14 cellular contexts compared by ENCODE assay signal in the genomic region with DNA sequence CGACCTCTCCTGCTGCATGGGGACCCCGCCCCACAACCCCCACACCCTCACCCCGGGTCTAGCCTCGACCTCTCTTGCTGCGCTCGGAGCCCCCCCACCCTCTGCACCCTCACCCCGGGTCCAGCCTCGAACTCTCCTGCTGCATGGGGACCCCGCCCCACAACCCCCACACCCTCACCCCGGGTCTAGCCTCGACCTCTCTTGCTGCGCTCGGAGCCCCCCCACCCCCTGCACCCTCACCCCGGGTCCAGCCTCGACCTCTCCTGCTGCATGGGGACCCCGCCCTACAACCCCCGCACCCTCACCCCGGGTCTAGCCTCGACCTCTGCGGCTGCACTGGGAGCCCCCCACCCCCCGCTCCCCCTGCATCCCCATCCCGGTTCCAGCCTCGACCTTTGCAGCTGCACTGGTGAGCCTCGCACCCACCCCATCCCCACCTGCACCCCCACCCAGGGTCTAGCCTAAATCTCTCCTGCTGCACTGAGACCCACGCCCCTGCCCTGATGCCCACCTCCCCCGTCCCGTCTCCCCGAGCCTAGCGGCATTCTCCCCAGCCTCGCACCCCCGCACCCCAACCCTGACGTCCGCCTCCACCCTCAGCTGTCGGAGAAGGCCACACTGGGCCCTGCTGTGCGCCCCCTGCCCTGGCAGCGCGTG. TPM values are rescaled to one million over a fixed set of nuclear protein-coding genes. Genes with fewer than 3 reads are reported as not detected.
DNase-seq lines count a peak whose midpoint lies in the region; ATAC-seq, FAIRE-seq and TF ChIP-seq lines count a peak whose summit lies in the region.
"Had no signal": no experiment of that assay in that cellular context is flagged by ENCODE, and none has a peak within 500 bp of the region (broad histone marks: within the 10 kb centered on the region; RNA-seq: fewer than 3 reads in every experiment).

No MANE protein-coding gene starts in this region.

- TF ChIP-seq RAD21 in K562 (CRISPR knock-in tag; conservative IDR thresholded peaks at IDR 0.05 in 1 of 2, IDR thresholded peaks at IDR 0.05 in 1 of 2) = no peak

- H3K79me2 ChIP-seq in K562 (ENCODE audit: control insufficient read depth, insufficient read depth, low read length) = peaks cover 12% of the 10 kb centered on the region
- H3K79me2 ChIP-seq in PC-9 (ENCODE audit: low read depth) = no peaks in the 10 kb centered on the region

- no peaks in the 10 kb centered on the region for H4K20me1 ChIP-seq in K562 (replicated peaks; ENCODE audit: control insufficient read depth, insufficient read depth, low read length)
- H4K20me1 ChIP-seq in PC-9 (ENCODE audit: insufficient read depth) = no peaks in the 10 kb centered on the region

- intact Hi-C loops in right cardiac atrium (cut with DNase I) = loop anchor here in 2 of 4 donors (10.0 kb wide), 1 partner anchor 54 kb away; a partner anchor contains a TSS
- intact Hi-C loops in cardiac septum (cut with DNase I) = loop anchor here (5.0 kb wide), 1 partner anchor 89 kb away; no protein-coding TSS in a partner anchor
- intact Hi-C loops in K562 (cut with micrococcal nuclease) = loop anchor here (5.0 kb wide), 2 partner anchors 121 to 381 kb away; a partner anchor contains a TSS
- intact Hi-C loops in PC-9 (cut with micrococcal nuclease; ENCODE audit: unreplicated experiment) = no loop called here

- H2BK120ac ChIP-seq in mesenchymal stem cell (ENCODE audit: low read depth, low read length) = no peak overlapping the region

- H4K8ac ChIP-seq in mesenchymal stem cell (ENCODE audit: low read length) = peak overlapping the region; percentile 19

- BruUV-seq in K562 (replicated peaks; lab: Mats Ljungman, UMichigan) = no TSS peak
- BruUV-seq in PC-9 (replicated peaks; lab: Mats Ljungman, UMichigan) = no TSS peak

- DNase-seq in right cardiac atrium (peak in 1 of 3 donors; percentile 58), cardiac septum (ENCODE audit: low spot score) (no peak), K562 (ENCODE audit: extremely low read depth in 1 of 4, low spot score in 3 of 4) (no peak), mesenchymal stem cell (no peak), DMS79 treated with DMSO at 0.1 percent for 48 hours (lab: John Stamatoyannopoulos, UW) (no peak), D341Med (ENCODE audit: low spot score) (no peak), frontal cortex (ENCODE audit: low spot score in 2 of 2) (no peak), PC-9 (no peak)

- H3K4ac ChIP-seq in mesenchymal stem cell (ENCODE audit: low read depth in 1 of 2, low read length in 2 of 2) = no peak overlapping the region

- no peak overlapping the region for H2BK5ac ChIP-seq in mesenchymal stem cell (ENCODE audit: low read depth, low read length, poor library complexity, severe bottlenecking)

- no peaks in the 10 kb centered on the region for H3K9me2 ChIP-seq in PC-9 (ENCODE audit: insufficient read depth)

- TF ChIP-seq EP300 in K562 (IDR thresholded peaks at IDR 0.05; ENCODE audit: low read length) = no peak

- no peak overlapping the region for H2BK15ac ChIP-seq in mesenchymal stem cell (ENCODE audit: low read depth, poor library complexity, severe bottlenecking)

- FAIRE-seq in K562 (lab: Jason Lieb, UNC) (no peak), frontal cortex (lab: Jason Lieb, UNC) (no peak)
- FAIRE-seq: RCC 7860 had no signal

- WGBS in right cardiac atrium = 67% methylated on average over 36 of the region's 37 CpGs
- 9% methylated on average over 12 of the region's 37 CpGs for WGBS in K562 (ENCODE audit: insufficient coverage, low coverage, missing lambda C conversion rate)
- WGBS in mesenchymal stem cell = 42% methylated on average over 26 of the region's 37 CpGs

- no peak overlapping the region for H2AK5ac ChIP-seq in mesenchymal stem cell (ENCODE audit: low read length, severe bottlenecking)

- H3K27me3 ChIP-seq in right cardiac atrium (ENCODE audit: control insufficient read depth, insufficient read depth) = no peaks in the 10 kb centered on the region
- no peaks in the 10 kb centered on the region for H3K27me3 ChIP-seq in K562 (ENCODE audit: control insufficient read depth in 2 of 2, insufficient read depth in 2 of 2, low read length in 2 of 2)
- H3K27me3 ChIP-seq in mesenchymal stem cell (ENCODE audit: control insufficient read depth in 1 of 2, insufficient read depth in 1 of 2, low read length in 2 of 2) = no peaks in the 10 kb centered on the region
- no peaks in the 10 kb centered on the region for H3K27me3 ChIP-seq in PC-9 (ENCODE audit: insufficient read depth, low read depth)

- H3K27ac ChIP-seq in right cardiac atrium (ENCODE audit: low read length) = no peak overlapping the region
- peak overlapping the region; percentile 82; the same call in 2 of the 3 replicates for H3K27ac ChIP-seq in K562 (ENCODE audit: extremely low read depth, low read depth, low read length)
- no peak overlapping the region for H3K27ac ChIP-seq in mesenchymal stem cell (ENCODE audit: low read length, poor library complexity, severe bottlenecking)
- no peak overlapping the region for H3K27ac ChIP-seq in PC-9

- in situ Hi-C loops in K562 (cut with MboI) = no loop called here

- no peak overlapping the region for H2AFZ ChIP-seq in K562 (ENCODE audit: low read depth, low read length)
- H2AFZ ChIP-seq in mesenchymal stem cell (ENCODE audit: low read depth, low read length) = no peak overlapping the region
- H2AFZ ChIP-seq in PC-9 = no peak overlapping the region

- no peaks in the 10 kb centered on the region for H3K9me1 ChIP-seq in K562 (ENCODE audit: control insufficient read depth, insufficient read depth, low read length)

- H3K4me3 ChIP-seq in right cardiac atrium (ENCODE audit: low read length) = peak overlapping the region; percentile 54
- peak overlapping the region; percentile 62 for H3K4me3 ChIP-seq in K562
- H3K4me3 ChIP-seq in mesenchymal stem cell (ENCODE audit: insufficient read depth in 1 of 2, low read depth in 1 of 2, low read length in 2 of 2) = no peak overlapping the region
- no peak overlapping the region for H3K4me3 ChIP-seq in PC-9

- no peak overlapping the region for H4K91ac ChIP-seq in mesenchymal stem cell (ENCODE audit: low read length)

- no peak overlapping the region for H3K18ac ChIP-seq in mesenchymal stem cell (ENCODE audit: low read depth in 1 of 2, low read length in 2 of 2)

- peaks cover 17% of the 10 kb centered on the region; the same call in 1 of the 3 replicates for H3K36me3 ChIP-seq in K562 (ENCODE audit: control insufficient read depth, insufficient read depth, low read length)
- H3K36me3 ChIP-seq in mesenchymal stem cell (ENCODE audit: control insufficient read depth in 1 of 2, insufficient read depth in 2 of 2, low read depth in 1 of 2, low read length in 2 of 2) = peaks cover 0 to 3% of the 10 kb centered on the region in 2 experiments
- H3K36me3 ChIP-seq in PC-9 (ENCODE audit: low read depth) = no peaks in the 10 kb centered on the region

- POLR2A ChIA-PET in K562 (lab: Yijun Ruan, JAX) (interaction anchor here (0.7 to 1.3 kb wide), 2 partner anchors 46 to 160 kb away, joined by 3 to 4 read pairs; a partner anchor contains a TSS), PC-9 (lab: Charles Lee; ENCODE audit: unreplicated experiment) (no interaction called here)

- peak overlapping the region; percentile 81; the same call in 1 of the 2 replicates for H3K4me2 ChIP-seq in K562 (ENCODE audit: insufficient read depth, low read length)
- H3K4me2 ChIP-seq in mesenchymal stem cell (ENCODE audit: low read length, poor library complexity, severe bottlenecking) = no peak overlapping the region
- H3K4me2 ChIP-seq in PC-9 = no peak overlapping the region

- peak overlapping the region in 1 of 2 experiments; percentile 17 for H3K23ac ChIP-seq in mesenchymal stem cell (ENCODE audit: low read length in 2 of 2)

- H3F3A ChIP-seq in PC-9 (ENCODE audit: insufficient read depth, low read depth) = peaks cover 44% of the 10 kb centered on the region

- CTCF ChIA-PET in K562 (lab: Yijun Ruan, JAX; ENCODE audit: low intra/inter-chr PET ratio) (interaction anchor here (1.0 to 1.5 kb wide), 3 partner anchors 56 to 122 kb away, joined by 4 to 8 read pairs (median 6); a partner anchor contains a TSS), PC-9 (lab: Charles Lee) (no interaction called here)

- H3K9me3 ChIP-seq in right cardiac atrium (ENCODE audit: control insufficient read depth, low read length) = no peaks in the 10 kb centered on the region
- no peaks in the 10 kb centered on the region for H3K9me3 ChIP-seq in K562 (replicated peaks; ENCODE audit: control insufficient read depth, insufficient read depth, low read depth, low read length)
- H3K9me3 ChIP-seq in mesenchymal stem cell (ENCODE audit: control insufficient read depth, low read length) = no peaks in the 10 kb centered on the region
- H3K9me3 ChIP-seq in PC-9 (ENCODE audit: insufficient read depth, low read depth) = no peaks in the 10 kb centered on the region

- TF ChIP-seq CTCF in K562 (IDR thresholded peaks at IDR 0.05 in 2 of 3, conservative IDR thresholded peaks at IDR 0.05 in 1 of 3; ENCODE audit: insufficient read depth in 2 of 3, low read depth in 1 of 3, low read length in 3 of 3) (no peak), PC-9 (conservative IDR thresholded peaks at IDR 0.05) (no peak)

- peak overlapping the region in 1 of 2 experiments; percentile 90; a peak in 2 of 4 replicates for H3K9ac ChIP-seq in K562 (ENCODE audit: insufficient read depth in 1 of 2, low read depth in 2 of 2, low read length in 2 of 2)
- H3K9ac ChIP-seq in mesenchymal stem cell (ENCODE audit: low read length) = no peak overlapping the region

- no peak overlapping the region for H3K14ac ChIP-seq in mesenchymal stem cell (ENCODE audit: low read length in 2 of 2)

- TF ChIP-seq POLR2A in K562 (conservative IDR thresholded peaks at IDR 0.05) = no peak

- H2BK12ac ChIP-seq in mesenchymal stem cell (ENCODE audit: low read length in 2 of 2) = peak overlapping the region in 1 of 2 experiments; percentile 58

- no peaks in the 10 kb centered on the region for H3K79me1 ChIP-seq in mesenchymal stem cell (replicated peaks; ENCODE audit: low read length, poor library complexity, severe bottlenecking)

- H3K4me1 ChIP-seq in right cardiac atrium (ENCODE audit: control insufficient read depth, insufficient read depth, low read length) (no peaks in the 10 kb centered on the region), K562 (replicated peaks in 1 of 2; ENCODE audit: control insufficient read depth in 2 of 2, insufficient read depth in 2 of 2, low read length in 2 of 2) (peaks cover 25 to 65% of the 10 kb centered on the region in 2 experiments), mesenchymal stem cell (ENCODE audit: control insufficient read depth, insufficient read depth, low read depth, low read length) (peaks cover 33% of the 10 kb centered on the region), PC-9 (replicated peaks; ENCODE audit: insufficient read depth) (peaks cover 12% of the 10 kb centered on the region)

- ATAC-seq in right cardiac atrium (no peak), K562 (no peak)

RNA-seq across cellular contexts. Expression of a gene that starts 1.8 kb away (rescaled TPM):
- total RNA-seq in right cardiac atrium (100 to 1,000 TPM; 221 to 590 (median 310) TPM), cardiac septum (31.0 TPM), K562 (2014; rRNA removed) (59.4 and 80.2 TPM in 2 replicates), K562 (2014; rRNA removed; fragmentation: Illumina TruSeq; extraction: Trizol) (3.1 TPM in 2 replicates), K562 (2015; rRNA removed; fragmentation: Illumina TruSeq; extraction: Trizol) (7.6 and 9.6 TPM in 2 replicates), K562 (2021) (49.3 and 50.9 TPM in 2 replicates), frontal cortex (0.82 TPM), PC-9 (2021) (8.0 and 17.1 TPM in 2 replicates)
- polyA plus RNA-seq in right cardiac atrium (869 TPM), K562 (2011; rRNA removed) (8.5 and 12.1 TPM in 2 replicates), K562 (2014; fragmentation: Illumina TruSeq; extraction: Trizol) (2.6 and 3.6 TPM in 2 replicates), K562 (2014; fragmentation: Nextera tagmentation; extraction: Ambion mirVana) (under 1 TPM; 0.52 to 0.63 TPM), K562 (2014; rRNA removed) (52.0 and 54.1 TPM in 2 replicates)
- total RNA-seq in K562 (2011; cell fraction: chromatin; rRNA removed; ENCODE audit: low replicate concordance) = 11.2 and 25.3 TPM in 2 replicates
- 23.0 and 26.8 TPM in 2 replicates for total RNA-seq in K562 (2011; cell fraction: nucleolus; rRNA removed)
- 13.6 and 23.8 TPM in 2 replicates for total RNA-seq in K562 (2011; cell fraction: nucleoplasm; rRNA removed)
- 26.8 and 158 TPM in 2 replicates for polyA plus RNA-seq in K562 (2011; cell fraction: cytosol; rRNA removed)
- 8.1 and 19.5 TPM in 2 replicates for polyA plus RNA-seq in K562 (2011; cell fraction: nucleus; rRNA removed)
- polyA plus RNA-seq in K562 (2012) = 35.9 and 45.0 TPM in 2 replicates
- polyA minus RNA-seq in K562 (2011; rRNA and poly(A)+ RNA removed) = 1.4 and 2.4 TPM in 2 replicates
- polyA minus RNA-seq in K562 (2011; cell fraction: cytosol; rRNA and poly(A)+ RNA removed) = 20.8 and 31.8 TPM in 2 replicates
- 6.1 and 7.4 TPM in 2 replicates for polyA minus RNA-seq in K562 (2011; cell fraction: nucleus; rRNA and poly(A)+ RNA removed)
- 0.30 TPM for polyA plus RNA-seq in mesenchymal stem cell (2013, experiment 1 of 2)
- polyA plus RNA-seq in mesenchymal stem cell (2013, experiment 2 of 2) = 0.51 TPM
- total RNA-seq: smooth muscle cell had no signal

RNA-seq across cellular contexts. Expression of a gene that starts 9.1 kb away (rescaled TPM):
- total RNA-seq in right cardiac atrium = 1 to 10 TPM in 3 of 4 donors, under 1 TPM in 1; 0.85 to 2.6 (median 1.9) TPM
- polyA plus RNA-seq in right cardiac atrium = 3.4 TPM
- total RNA-seq in cardiac septum = 0.54 TPM
- total RNA-seq in K562 (2011; cell fraction: chromatin; rRNA removed; ENCODE audit: low replicate concordance) = not detected in 2 replicates
- total RNA-seq in K562 (2011; cell fraction: nucleolus; rRNA removed) = not detected in 2 replicates
- total RNA-seq in K562 (2011; cell fraction: nucleoplasm; rRNA removed) = not detected in 2 replicates
- 0.37 TPM in 1 of 2 replicates, not detected in the other for total RNA-seq in K562 (2014; rRNA removed)
- total RNA-seq in K562 (2014; rRNA removed; fragmentation: Illumina TruSeq; extraction: Trizol) = not detected in 2 replicates
- not detected in 2 replicates for total RNA-seq in K562 (2015; rRNA removed; fragmentation: Illumina TruSeq; extraction: Trizol)
- not detected in 2 replicates for total RNA-seq in K562 (2021)
- not detected in 2 replicates for polyA plus RNA-seq in K562 (2011; rRNA removed)
- not detected in 2 replicates for polyA plus RNA-seq in K562 (2011; cell fraction: cytosol; rRNA removed)
- polyA plus RNA-seq in K562 (2011; cell fraction: nucleus; rRNA removed) = not detected in 2 replicates
- not detected in 2 replicates for polyA plus RNA-seq in K562 (2012)
- polyA plus RNA-seq in K562 (2014; fragmentation: Illumina TruSeq; extraction: Trizol) = not detected in 2 replicates
- polyA plus RNA-seq in K562 (2014; fragmentation: Nextera tagmentation; extraction: Ambion mirVana) = not detected
- polyA plus RNA-seq in K562 (2014; rRNA removed) = not detected in 2 replicates
- not detected in 2 replicates for polyA minus RNA-seq in K562 (2011; rRNA and poly(A)+ RNA removed)
- not detected in 2 replicates for polyA minus RNA-seq in K562 (2011; cell fraction: cytosol; rRNA and poly(A)+ RNA removed)
- polyA minus RNA-seq in K562 (2011; cell fraction: nucleus; rRNA and poly(A)+ RNA removed) = not detected in 2 replicates
- polyA plus RNA-seq in mesenchymal stem cell (2013, experiment 1 of 2) = not detected
- polyA plus RNA-seq in mesenchymal stem cell (2013, experiment 2 of 2) = 0.11 TPM
- total RNA-seq in frontal cortex = not detected
- total RNA-seq in PC-9 (2021) = not detected in 2 replicates
- total RNA-seq: activated T-helper 2 cell treated with anti-CD3 and anti-CD28 coated beads, Interferon-gamma antibody, Interleukin-2, Interleukin-4, amounts not matched to agents 10 μg/mL and 5 μg/mL and 100 μg/mL, durations not matched to agents 14 hours and 24 hours and 36 hours; endodermal cell; smooth muscle cell; T-helper 2 cell treated with Interferon-gamma antibody and Interleukin-4, amounts not matched to agents 100 ng/mL and 5 ng/mL, for 36 hours had no signal
- polyA plus RNA-seq: smooth muscle cell had no signal

RNA-seq across cellular contexts. Expression of a gene that starts 20.4 kb away (rescaled TPM):
- total RNA-seq in right cardiac atrium (not detected), cardiac septum (0.62 TPM), K562 (2014; rRNA removed) (0.14 and 0.69 TPM in 2 replicates), K562 (2014; rRNA removed; fragmentation: Illumina TruSeq; extraction: Trizol) (0.19 TPM in 1 of 2 replicates, not detected in the other), K562 (2015; rRNA removed; fragmentation: Illumina TruSeq; extraction: Trizol) (0.36 and 0.41 TPM in 2 replicates), K562 (2021) (0.60 and 0.86 TPM in 2 replicates), frontal cortex (1.2 TPM), PC-9 (2021) (not detected in 2 replicates)
- polyA plus RNA-seq in right cardiac atrium (not detected), K562 (2011; rRNA removed) (0.60 and 1.4 TPM in 2 replicates), K562 (2014; fragmentation: Illumina TruSeq; extraction: Trizol) (0.25 and 0.43 TPM in 2 replicates), K562 (2014; fragmentation: Nextera tagmentation; extraction: Ambion mirVana) (not detected), K562 (2014; rRNA removed) (0.50 TPM in 1 of 2 replicates, not detected in the other)
- not detected in 2 replicates for total RNA-seq in K562 (2011; cell fraction: chromatin; rRNA removed; ENCODE audit: low replicate concordance)
- 0.50 TPM in 1 of 2 replicates, not detected in the other for total RNA-seq in K562 (2011; cell fraction: nucleolus; rRNA removed)
- total RNA-seq in K562 (2011; cell fraction: nucleoplasm; rRNA removed) = 0.37 TPM in 1 of 2 replicates, not detected in the other
- 3.3 and 5.8 TPM in 2 replicates for polyA plus RNA-seq in K562 (2011; cell fraction: cytosol; rRNA removed)
- polyA plus RNA-seq in K562 (2011; cell fraction: nucleus; rRNA removed) = 1.3 and 1.6 TPM in 2 replicates
- 0.55 and 1.3 TPM in 2 replicates for polyA plus RNA-seq in K562 (2012)
- polyA minus RNA-seq in K562 (2011; rRNA and poly(A)+ RNA removed) = not detected in 2 replicates
- 1.4 TPM in 1 of 2 replicates, not detected in the other for polyA minus RNA-seq in K562 (2011; cell fraction: cytosol; rRNA and poly(A)+ RNA removed)
- polyA minus RNA-seq in K562 (2011; cell fraction: nucleus; rRNA and poly(A)+ RNA removed) = not detected in 2 replicates
- polyA plus RNA-seq in mesenchymal stem cell (2013, experiment 1 of 2) = 0.07 TPM
- 0.04 TPM for polyA plus RNA-seq in mesenchymal stem cell (2013, experiment 2 of 2)
- total RNA-seq: activated T-helper 2 cell treated with anti-CD3 and anti-CD28 coated beads, Interferon-gamma antibody, Interleukin-2, Interleukin-4, amounts not matched to agents 10 μg/mL and 5 μg/mL and 100 μg/mL, durations not matched to agents 14 hours and 24 hours and 36 hours; endodermal cell; smooth muscle cell; T-helper 2 cell treated with Interferon-gamma antibody and Interleukin-4, amounts not matched to agents 100 ng/mL and 5 ng/mL, for 36 hours had no signal
- polyA plus RNA-seq: smooth muscle cell had no signal

RNA-seq across cellular contexts. Expression of a gene that starts 31.8 kb away (rescaled TPM):
- total RNA-seq in right cardiac atrium (10 to 100 TPM; 23.9 to 28.4 (median 25.4) TPM), cardiac septum (27.0 TPM), K562 (2014; rRNA removed) (15.6 and 22.1 TPM in 2 replicates), K562 (2014; rRNA removed; fragmentation: Illumina TruSeq; extraction: Trizol) (1.2 and 1.8 TPM in 2 replicates), K562 (2015; rRNA removed; fragmentation: Illumina TruSeq; extraction: Trizol) (8.6 and 9.3 TPM in 2 replicates), K562 (2021) (59.6 and 59.9 TPM in 2 replicates), frontal cortex (15.9 TPM), PC-9 (2021) (54.7 and 63.8 TPM in 2 replicates)
- polyA plus RNA-seq in right cardiac atrium (21.3 TPM), K562 (2011; rRNA removed) (10.3 and 26.2 TPM in 2 replicates), K562 (2014; fragmentation: Illumina TruSeq; extraction: Trizol) (7.1 and 20.0 TPM in 2 replicates), K562 (2014; fragmentation: Nextera tagmentation; extraction: Ambion mirVana) (1 to 10 TPM in 1 of 2 experiments, under 1 TPM in 1; 0.89 to 1.3 TPM), K562 (2014; rRNA removed) (21.2 and 30.2 TPM in 2 replicates)
- total RNA-seq in K562 (2011; cell fraction: chromatin; rRNA removed; ENCODE audit: low replicate concordance) = 28.6 and 108 TPM in 2 replicates
- 71.0 and 80.0 TPM in 2 replicates for total RNA-seq in K562 (2011; cell fraction: nucleolus; rRNA removed)
- total RNA-seq in K562 (2011; cell fraction: nucleoplasm; rRNA removed) = 33.8 and 41.3 TPM in 2 replicates
- polyA plus RNA-seq in K562 (2011; cell fraction: cytosol; rRNA removed) = 36.6 and 87.3 TPM in 2 replicates
- polyA plus RNA-seq in K562 (2011; cell fraction: nucleus; rRNA removed) = 34.7 and 60.1 TPM in 2 replicates
- 34.1 and 52.5 TPM in 2 replicates for polyA plus RNA-seq in K562 (2012)
- 10.3 and 15.6 TPM in 2 replicates for polyA minus RNA-seq in K562 (2011; rRNA and poly(A)+ RNA removed)
- 72.1 and 84.4 TPM in 2 replicates for polyA minus RNA-seq in K562 (2011; cell fraction: cytosol; rRNA and poly(A)+ RNA removed)
- polyA minus RNA-seq in K562 (2011; cell fraction: nucleus; rRNA and poly(A)+ RNA removed) = 33.7 and 37.4 TPM in 2 replicates
- 19.4 TPM for polyA plus RNA-seq in mesenchymal stem cell (2013, experiment 1 of 2)
- 19.2 TPM for polyA plus RNA-seq in mesenchymal stem cell (2013, experiment 2 of 2)

RNA-seq across cellular contexts. Expression of a gene that starts 32.1 kb away (rescaled TPM):
- not detected for total RNA-seq in right cardiac atrium
- polyA plus RNA-seq in right cardiac atrium = not detected
- not detected for total RNA-seq in cardiac septum
- total RNA-seq in K562 (2011; cell fraction: chromatin; rRNA removed; ENCODE audit: low replicate concordance) = not detected in 2 replicates
- total RNA-seq in K562 (2011; cell fraction: nucleolus; rRNA removed) = not detected in 2 replicates
- total RNA-seq in K562 (2011; cell fraction: nucleoplasm; rRNA removed) = not detected in 2 replicates
- total RNA-seq in K562 (2014; rRNA removed) = not detected in 2 replicates
- not detected in 2 replicates for total RNA-seq in K562 (2014; rRNA removed; fragmentation: Illumina TruSeq; extraction: Trizol)
- total RNA-seq in K562 (2015; rRNA removed; fragmentation: Illumina TruSeq; extraction: Trizol) = not detected in 2 replicates
- not detected in 2 replicates for total RNA-seq in K562 (2021)
- not detected in 2 replicates for polyA plus RNA-seq in K562 (2011; rRNA removed)
- polyA plus RNA-seq in K562 (2011; cell fraction: cytosol; rRNA removed) = not detected in 2 replicates
- polyA plus RNA-seq in K562 (2011; cell fraction: nucleus; rRNA removed) = not detected in 2 replicates
- not detected in 2 replicates for polyA plus RNA-seq in K562 (2012)
- not detected in 2 replicates for polyA plus RNA-seq in K562 (2014; fragmentation: Illumina TruSeq; extraction: Trizol)
- not detected for polyA plus RNA-seq in K562 (2014; fragmentation: Nextera tagmentation; extraction: Ambion mirVana)
- not detected in 2 replicates for polyA plus RNA-seq in K562 (2014; rRNA removed)
- polyA minus RNA-seq in K562 (2011; rRNA and poly(A)+ RNA removed) = under 0.01 TPM in 2 replicates
- polyA minus RNA-seq in K562 (2011; cell fraction: cytosol; rRNA and poly(A)+ RNA removed) = 667 TPM in 1 of 2 replicates, not detected in the other
- under 0.01 TPM in 1 of 2 replicates, not detected in the other for polyA minus RNA-seq in K562 (2011; cell fraction: nucleus; rRNA and poly(A)+ RNA removed)
- polyA plus RNA-seq in mesenchymal stem cell (2013, experiment 1 of 2) = not detected
- polyA plus RNA-seq in mesenchymal stem cell (2013, experiment 2 of 2) = not detected
- total RNA-seq in frontal cortex = not detected
- total RNA-seq in PC-9 (2021) = not detected in 2 replicates
- total RNA-seq: activated T-helper 2 cell treated with anti-CD3 and anti-CD28 coated beads, Interferon-gamma antibody, Interleukin-2, Interleukin-4, amounts not matched to agents 10 μg/mL and 5 μg/mL and 100 μg/mL, durations not matched to agents 14 hours and 24 hours and 36 hours; endodermal cell; liver; smooth muscle cell; T-helper 2 cell treated with Interferon-gamma antibody and Interleukin-4, amounts not matched to agents 100 ng/mL and 5 ng/mL, for 36 hours had no signal
- polyA plus RNA-seq: liver, smooth muscle cell had no signal

Comparison
In these comparisons a context has a peak if more than half of its experiments do, and no peak if none do; other contexts are left out.
1. H3K4me3 ChIP-seq: peak in right cardiac atrium (single experiment) and K562 (single experiment); none in mesenchymal stem cell (0 of 2) and PC-9 (single experiment).